1 cellular context compared by ENCODE assay signal in genomic region chr16:57486858-57487834, GRCh38.
TF ChIP-seq lines count a peak whose summit lies in the region.

No MANE protein-coding gene starts in this region.

TF ChIP-seq in IMR-90, 13 proteins besides CTCF, POLR2A, EP300 and RAD21 (continued from another document):
- TF ChIP-seq, protein P1, sequence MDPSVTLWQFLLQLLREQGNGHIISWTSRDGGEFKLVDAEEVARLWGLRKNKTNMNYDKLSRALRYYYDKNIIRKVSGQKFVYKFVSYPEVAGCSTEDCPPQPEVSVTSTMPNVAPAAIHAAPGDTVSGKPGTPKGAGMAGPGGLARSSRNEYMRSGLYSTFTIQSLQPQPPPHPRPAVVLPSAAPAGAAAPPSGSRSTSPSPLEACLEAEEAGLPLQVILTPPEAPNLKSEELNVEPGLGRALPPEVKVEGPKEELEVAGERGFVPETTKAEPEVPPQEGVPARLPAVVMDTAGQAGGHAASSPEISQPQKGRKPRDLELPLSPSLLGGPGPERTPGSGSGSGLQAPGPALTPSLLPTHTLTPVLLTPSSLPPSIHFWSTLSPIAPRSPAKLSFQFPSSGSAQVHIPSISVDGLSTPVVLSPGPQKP (IDR thresholded peaks at IDR 0.05; ENCODE audit: borderline replicate concordance, low read depth, low read length): no peak
- TF ChIP-seq NFE2L2 (IDR thresholded peaks at IDR 0.05; ENCODE audit: low read depth, low read length) (no peak), CHD1 (IDR thresholded peaks at IDR 0.05; ENCODE audit: low read depth, low read length) (no peak), BHLHE40 (IDR thresholded peaks at IDR 0.05; ENCODE audit: low read depth, low read length) (no peak), RFX5 (IDR thresholded peaks at IDR 0.05; ENCODE audit: low read depth, low read length) (no peak), USF2 (IDR thresholded peaks at IDR 0.05; ENCODE audit: low read depth, low read length) (no peak)
